In the genomic region with DNA sequence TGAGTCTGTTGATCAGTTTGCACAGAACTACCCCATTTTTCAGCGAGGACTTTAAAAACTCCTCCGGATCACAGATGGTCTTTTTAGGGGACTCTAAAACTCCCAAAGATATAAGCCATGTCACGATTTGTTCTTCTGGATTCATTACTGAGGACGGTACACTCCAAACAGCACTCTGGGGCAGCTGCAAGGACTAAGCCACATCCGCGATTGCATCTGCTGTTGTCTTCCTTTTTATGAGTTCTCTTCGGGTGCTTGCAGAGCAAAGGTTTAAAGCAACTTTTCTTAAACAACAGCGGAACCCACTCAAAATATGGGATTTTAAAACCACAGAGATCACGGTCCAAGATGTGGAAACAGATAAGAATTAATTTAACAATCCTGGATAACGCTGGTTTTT, we compare ENCODE assay signal across 7 cellular contexts. TPM values are rescaled to one million over a fixed set of nuclear protein-coding genes. Genes with fewer than 3 reads are reported as not detected.
A peak's percentile ranks its signal among the peaks of the same experiment; 100 is the strongest.
DNase-seq lines count a peak whose midpoint lies in the region; ATAC-seq lines count a peak whose summit lies in the region.

A gene with protein sequence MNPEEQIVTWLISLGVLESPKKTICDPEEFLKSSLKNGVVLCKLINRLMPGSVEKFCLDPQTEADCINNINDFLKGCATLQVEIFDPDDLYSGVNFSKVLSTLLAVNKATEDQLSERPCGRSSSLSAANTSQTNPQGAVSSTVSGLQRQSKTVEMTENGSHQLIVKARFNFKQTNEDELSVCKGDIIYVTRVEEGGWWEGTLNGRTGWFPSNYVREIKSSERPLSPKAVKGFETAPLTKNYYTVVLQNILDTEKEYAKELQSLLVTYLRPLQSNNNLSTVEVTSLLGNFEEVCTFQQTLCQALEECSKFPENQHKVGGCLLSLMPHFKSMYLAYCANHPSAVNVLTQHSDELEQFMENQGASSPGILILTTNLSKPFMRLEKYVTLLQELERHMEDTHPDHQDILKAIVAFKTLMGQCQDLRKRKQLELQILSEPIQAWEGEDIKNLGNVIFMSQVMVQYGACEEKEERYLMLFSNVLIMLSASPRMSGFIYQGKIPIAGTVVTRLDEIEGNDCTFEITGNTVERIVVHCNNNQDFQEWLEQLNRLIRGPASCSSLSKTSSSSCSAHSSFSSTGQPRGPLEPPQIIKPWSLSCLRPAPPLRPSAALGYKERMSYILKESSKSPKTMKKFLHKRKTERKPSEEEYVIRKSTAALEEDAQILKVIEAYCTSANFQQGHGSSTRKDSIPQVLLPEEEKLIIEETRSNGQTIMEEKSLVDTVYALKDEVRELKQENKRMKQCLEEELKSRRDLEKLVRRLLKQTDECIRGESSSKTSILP (minus strand): TSS at position 195 of the 400 bp plus-strand sequence. CDS start 50 bp downstream, at position 145.

- H3K27me3 Mint-ChIP-seq in memory B cell, result no peaks in the 10 kb centered on the region

- ATAC-seq in GM18909 (IDR thresholded peaks at IDR 0.05; ENCODE audit: poor library complexity, unreplicated experiment) (peak; percentile 52), memory B cell (ENCODE audit: low read depth) (peak; percentile 72), HG03108 (IDR thresholded peaks at IDR 0.05; ENCODE audit: unreplicated experiment) (no peak), HG02840 (IDR thresholded peaks at IDR 0.05; ENCODE audit: low FRiP score, unreplicated experiment) (no peak)

- H3K36me3 Mint-ChIP-seq in memory B cell, result peaks cover 1% of the 10 kb centered on the region

- H3K4me1 Mint-ChIP-seq in memory B cell, result peaks cover 26% of the 10 kb centered on the region

- H3K4me3 Mint-ChIP-seq in memory B cell, result peak within 1 kb of the TSS; percentile 90

- H3K27ac Mint-ChIP-seq in memory B cell, result peak within 1 kb of the TSS; percentile 92

- H3K9me3 Mint-ChIP-seq in memory B cell, result no peaks in the 10 kb centered on the region

- peak; percentile 42 for DNase-seq in KG1 (lab: John Stamatoyannopoulos, UW)
- DNase-seq in activated effector memory CD4-positive, alpha-beta T cell treated with anti-CD3 and anti-CD28 coated beads, Interleukin-2, amount 50 U/mL, for 16 hours, result peak; percentile 68
- no peak for DNase-seq in memory B cell (ENCODE audit: low spot score in 2 of 2)
- no peak for DNase-seq in A172 (ENCODE audit: low spot score)

RNA-seq across cellular contexts. Expression of the gene that starts here (rescaled TPM):
- total RNA-seq in A172 (2014; rRNA removed; shearing (Covaris generic)), result 5.0 and 5.2 TPM in 2 replicates

Comparison
In these comparisons a context has a peak if more than half of its experiments do, and no peak if none do; other contexts are left out.
1. ATAC-seq: peak in GM18909 (single experiment) and memory B cell (single experiment); none in HG03108 (single experiment) and HG02840 (single experiment).
2. DNase-seq: peak in KG1 (single experiment) and activated effector memory CD4-positive, alpha-beta T cell treated with anti-CD3 and anti-CD28 coated beads, Interleukin-2, amount 50 U/mL, for 16 hours (single experiment); none in memory B cell (0 of 2) and A172 (single experiment).